In genomic region chr4:78584863-78585576, GRCh38 we compare ENCODE assay signal across 18 cellular contexts. TPM values are rescaled to one million over a fixed set of nuclear protein-coding genes. Genes with fewer than 3 reads are reported as not detected.
DNase-seq lines count a peak whose midpoint lies in the region; ATAC-seq, FAIRE-seq and TF ChIP-seq lines count a peak whose summit lies in the region.
"Had no signal": no experiment of that assay in that cellular context is flagged by ENCODE, and none has a peak within 500 bp of the region (broad histone marks: within the 10 kb centered on the region; RNA-seq: fewer than 3 reads in every experiment).

No MANE protein-coding gene starts in this region.

- peaks cover 71% of the 10 kb centered on the region for H3K36me3 ChIP-seq in mammary epithelial cell (ENCODE audit: insufficient read depth, low read length)
- H3K36me3 ChIP-seq in keratinocyte (ENCODE audit: control insufficient read depth in 2 of 2, extremely low read depth in 1 of 2, insufficient read depth in 2 of 2, low read length in 2 of 2) = peaks cover 48 to 58% of the 10 kb centered on the region in 2 experiments
- no peaks in the 10 kb centered on the region for H3K36me3 ChIP-seq in HAP-1 (replicated peaks)
- H3K36me3 ChIP-seq: brain microvascular endothelial cell had no signal

- H2AFZ ChIP-seq in mammary epithelial cell (ENCODE audit: low read depth, low read length) (no peak overlapping the region), keratinocyte (ENCODE audit: control insufficient read depth, low read length) (no peak overlapping the region), H9 (ENCODE audit: low read length) (no peak overlapping the region)

- H3K14ac ChIP-seq in H9 (ENCODE audit: insufficient read depth, low read length) = no peak overlapping the region

- CTCF ChIA-PET in MCF 10A (lab: Yijun Ruan, JAX) (no interaction called here), mammary epithelial cell (lab: Charles Lee; ENCODE audit: low non-redundant PET) (no interaction called here)

- H3K56ac ChIP-seq in H9 (ENCODE audit: insufficient read length, low read depth, low read length) = no peak overlapping the region

- H2BK5ac ChIP-seq in H9 (ENCODE audit: insufficient read length, low read length) = no peak overlapping the region

- no peak for ATAC-seq in GM21528 (IDR thresholded peaks at IDR 0.05; ENCODE audit: low FRiP score, unreplicated experiment)

- no peaks in the 10 kb centered on the region for H3K79me1 ChIP-seq in H9 (ENCODE audit: insufficient read depth, low read depth, low read length, poor library complexity, severe bottlenecking)

- no peak overlapping the region for H2BK12ac ChIP-seq in H9 (ENCODE audit: insufficient read length, low read depth, low read length)

- no peak overlapping the region for H3K23ac ChIP-seq in H9 (ENCODE audit: insufficient read length, low read depth, low read length)

- H3K4me1 ChIP-seq in mammary epithelial cell (ENCODE audit: insufficient read depth, low read length) (no peaks in the 10 kb centered on the region), keratinocyte (ENCODE audit: control insufficient read depth, extremely low read depth, insufficient read depth, low read length) (no peaks in the 10 kb centered on the region), HAP-1 (0 out of 2 replicates have a peak, but pooled peaks cover 3% of the 10 kb centered on the region), H9 (ENCODE audit: insufficient read depth, low read length) (no peaks in the 10 kb centered on the region)
- H3K4me1 ChIP-seq: testis had no signal

- H3K4me2 ChIP-seq in mammary epithelial cell (ENCODE audit: insufficient read depth, low read depth, low read length) = no peak overlapping the region
- H3K4me2 ChIP-seq in keratinocyte (ENCODE audit: control insufficient read depth, extremely low read depth, insufficient read depth, low read depth, low read length) = no peak overlapping the region
- no peak overlapping the region for H3K4me2 ChIP-seq in H9 (ENCODE audit: insufficient read depth, insufficient read length, low read length)

- no peak overlapping the region for H3K18ac ChIP-seq in H9 (ENCODE audit: insufficient read length, low read depth, low read length)

- H3K27me3 ChIP-seq in mammary epithelial cell (ENCODE audit: insufficient read depth, low read length) (no peaks in the 10 kb centered on the region), keratinocyte (ENCODE audit: control insufficient read depth, extremely low read depth, insufficient read depth, low read length) (no peaks in the 10 kb centered on the region), HAP-1 (ENCODE audit: low read depth) (no peaks in the 10 kb centered on the region; the same call in 1 of the 2 replicates), H9 (ENCODE audit: insufficient read depth, low read length) (no peaks in the 10 kb centered on the region)
- H3K27me3 ChIP-seq: brain microvascular endothelial cell, testis had no signal

- no peak overlapping the region for H3K4ac ChIP-seq in H9 (ENCODE audit: low read depth, low read length)

- no peak overlapping the region for H3T11ph ChIP-seq in H9 (ENCODE audit: low read length)

- H4K91ac ChIP-seq in H9 (ENCODE audit: insufficient read length, low read depth, low read length) = no peak overlapping the region

- peaks cover 14% of the 10 kb centered on the region for H3K79me2 ChIP-seq in mammary epithelial cell (ENCODE audit: insufficient read depth, low read length)
- H3K79me2 ChIP-seq in keratinocyte (ENCODE audit: control insufficient read depth, insufficient read depth, low read length) = no peaks in the 10 kb centered on the region
- H3K79me2 ChIP-seq in H9 (ENCODE audit: insufficient read depth, low read length) = no peaks in the 10 kb centered on the region

- H3K27me3 Mint-ChIP-seq in MCF 10A (ENCODE audit: insufficient read depth, unreplicated experiment) (no peaks in the 10 kb centered on the region), H9 (ENCODE audit: low read depth) (no peaks in the 10 kb centered on the region)
- H3K27me3 Mint-ChIP-seq: dendritic cell treated with granulocyte-macrophage colony-stimulating factor and Interleukin-4, amounts not matched to agents 40 ng/mL and 50 ng/mL, for 4 days had no signal

- H3K9me3 Mint-ChIP-seq in MCF 10A (ENCODE audit: unreplicated experiment) (no peaks in the 10 kb centered on the region), H9 (no peaks in the 10 kb centered on the region)
- H3K9me3 Mint-ChIP-seq: dendritic cell treated with granulocyte-macrophage colony-stimulating factor and Interleukin-4, amounts not matched to agents 40 ng/mL and 50 ng/mL, for 4 days had no signal

- no peak overlapping the region for H4K5ac ChIP-seq in H9 (ENCODE audit: insufficient read length, low read depth, low read length)

- FAIRE-seq in keratinocyte (lab: Jason Lieb, UNC) = peak; percentile 77
- FAIRE-seq: GM12892, kidney had no signal

- H3K4me3 ChIP-seq in mammary epithelial cell (replicated peaks in 1 of 3; ENCODE audit: insufficient read depth in 1 of 3, low read depth in 2 of 3, low read length in 3 of 3) = no peak overlapping the region
- H3K4me3 ChIP-seq in cardiac fibroblast (replicated peaks in 1 of 2; ENCODE audit: low read depth in 2 of 2, low read length in 2 of 2) = no peak overlapping the region
- no peak overlapping the region for H3K4me3 ChIP-seq in keratinocyte (ENCODE audit: control insufficient read depth in 2 of 3, extremely low read depth in 1 of 3, insufficient read depth in 2 of 3, low read depth in 1 of 3, low read length in 3 of 3)
- H3K4me3 ChIP-seq in HAP-1 = no peak overlapping the region
- H3K4me3 ChIP-seq: testis had no signal

- H3K27ac Mint-ChIP-seq in MCF 10A (ENCODE audit: low read depth, unreplicated experiment) (peak overlapping the region; percentile 16), H9 (no peak overlapping the region)
- H3K27ac Mint-ChIP-seq: activated naive CD8-positive, alpha-beta T cell; dendritic cell treated with granulocyte-macrophage colony-stimulating factor and Interleukin-4, amounts not matched to agents 40 ng/mL and 50 ng/mL, for 4 days had no signal

- dilution Hi-C loops in mammary epithelial cell (cut with HindIII; ENCODE audit: low sequenced_read_pairs) (no loop called here), keratinocyte (cut with MboI; ENCODE audit: extremely low pct_ligation_motif_present, low sequenced_read_pairs) (no loop called here)

- H4K20me1 ChIP-seq in mammary epithelial cell (ENCODE audit: insufficient read depth, low read length) (no peaks in the 10 kb centered on the region), keratinocyte (ENCODE audit: control insufficient read depth, extremely low read depth, insufficient read depth, low read length) (no peaks in the 10 kb centered on the region), H9 (ENCODE audit: control insufficient read depth, insufficient read depth, insufficient read length) (no peaks in the 10 kb centered on the region)

- H3K9me1 ChIP-seq in keratinocyte (ENCODE audit: control insufficient read depth, extremely low read depth, insufficient read depth, low read length) = peaks cover 2% of the 10 kb centered on the region

- no peak overlapping the region for H2BK15ac ChIP-seq in H9 (ENCODE audit: low read depth, low read length)

- no peak overlapping the region for H2BK20ac ChIP-seq in H9 (ENCODE audit: low read depth, low read length, poor library complexity, severe bottlenecking)

- BruUV-seq in MCF 10A (replicated peaks; lab: Mats Ljungman, UMichigan) = no TSS peak
- BruUV-seq in mammary epithelial cell (replicated peaks; lab: Mats Ljungman, UMichigan) = no TSS peak

- intact Hi-C loops in MCF 10A (cut with micrococcal nuclease) = no loop called here
- intact Hi-C loops in mammary epithelial cell (cut with micrococcal nuclease) = no loop called here

- H3K9me3 ChIP-seq in mammary epithelial cell (replicated peaks; ENCODE audit: insufficient read depth, low read length) (no peaks in the 10 kb centered on the region), keratinocyte (ENCODE audit: control insufficient read depth, low read depth, low read length) (no peaks in the 10 kb centered on the region), HAP-1 (no peaks in the 10 kb centered on the region), H9 (ENCODE audit: control insufficient read depth, low read depth, low read length) (no peaks in the 10 kb centered on the region)
- H3K9me3 ChIP-seq: testis had no signal

- DNase-seq in MCF 10A (ENCODE audit: unreplicated experiment) (peak; percentile 26), mammary epithelial cell (no peak), cardiac fibroblast (ENCODE audit: low read depth in 2 of 2) (peak; percentile 29 to 66), keratinocyte (ENCODE audit: low read depth, low spot score) (no peak), Kasumi-1 (lab: John Stamatoyannopoulos, UW) (no peak), HAP-1 (ENCODE audit: low spot score in 2 of 2) (no peak), H9 (no peak)
- DNase-seq: brain microvascular endothelial cell, hippocampal formation, kidney, mesendoderm, NCI-H2081 treated with DMSO at 0.1 percent for 48 hours, T-helper 2 cell, testis had no signal

- H3K27ac ChIP-seq in mammary epithelial cell (ENCODE audit: insufficient read depth, low read depth, low read length) (no peak overlapping the region), keratinocyte (ENCODE audit: control insufficient read depth, insufficient read depth, low read length) (no peak overlapping the region), H9 (ENCODE audit: insufficient read length, low read depth, low read length) (no peak overlapping the region)
- H3K27ac ChIP-seq: brain microvascular endothelial cell, testis had no signal

- H3K23me2 ChIP-seq in H9 (ENCODE audit: insufficient read length, low read depth, low read length, poor library complexity, severe bottlenecking) = no peaks in the 10 kb centered on the region

- WGBS in mammary epithelial cell (ENCODE audit: low coverage, missing lambda C conversion rate) = 98% methylated on average over 4 of the region's 4 CpGs
- no CpG with 5 or more reads among the region's 4 CpGs for WGBS in H9 (ENCODE audit: extremely low coverage, insufficient read length, low lambda C conversion rate)

- in situ Hi-C loops in mammary epithelial cell (cut with MboI; ENCODE audit: low sequenced_read_pairs in 2 of 2) = no loop called here
- in situ Hi-C loops in HAP-1 (cut with MboI; ENCODE audit: low sequenced_read_pairs) = no loop called here

- H2BK120ac ChIP-seq in H9 (ENCODE audit: low read depth, low read length, poor library complexity, severe bottlenecking) = no peak overlapping the region

- POLR2A ChIA-PET in MCF 10A (lab: Yijun Ruan, JAX) = no interaction called here

- H2AK5ac ChIP-seq in H9 (ENCODE audit: insufficient read length, low read length) = no peak overlapping the region

- H3K4me1 Mint-ChIP-seq in MCF 10A (ENCODE audit: insufficient read depth, unreplicated experiment) = no peaks in the 10 kb centered on the region
- peaks cover 4 to 5% of the 10 kb centered on the region in 2 experiments for H3K4me1 Mint-ChIP-seq in H9

- H3K36me3 Mint-ChIP-seq in MCF 10A (ENCODE audit: insufficient read depth, unreplicated experiment) (peaks cover 66% of the 10 kb centered on the region), H9 (ENCODE audit: insufficient read depth in 1 of 3, low read depth in 3 of 3) (peaks cover 0 to 12% (median 2%) of the 10 kb centered on the region in 3 experiments; a peak in 5 of 7 replicates)
- H3K36me3 Mint-ChIP-seq: activated naive CD8-positive, alpha-beta T cell had no signal

- H3K9ac ChIP-seq in mammary epithelial cell (ENCODE audit: insufficient read depth, low read length) = no peak overlapping the region
- no peak overlapping the region for H3K9ac ChIP-seq in keratinocyte (ENCODE audit: control insufficient read depth, extremely low read depth, insufficient read depth, low read length)
- no peak overlapping the region for H3K9ac ChIP-seq in H9 (ENCODE audit: extremely low read depth, insufficient read length, low read length)

- TF ChIP-seq CTCF in MCF 10A (IDR thresholded peaks at IDR 0.05; ENCODE audit: unreplicated experiment) = no peak
- TF ChIP-seq CTCF in mammary epithelial cell (conservative IDR thresholded peaks at IDR 0.05 in 1 of 2, IDR thresholded peaks at IDR 0.05 in 1 of 2; ENCODE audit: extremely low read depth in 1 of 2, insufficient read depth in 1 of 2, low read depth in 1 of 2, low read length in 2 of 2) = no peak
- no peak for TF ChIP-seq CTCF in cardiac fibroblast (IDR thresholded peaks at IDR 0.05; ENCODE audit: low read depth, low read length)
- no peak for TF ChIP-seq CTCF in keratinocyte (optimal IDR thresholded peaks at IDR 0.05 in 1 of 3, IDR thresholded peaks at IDR 0.05 in 1 of 3, conservative IDR thresholded peaks at IDR 0.05 in 1 of 3; ENCODE audit: extremely low read depth in 1 of 3, insufficient read depth in 2 of 3, low read length in 3 of 3)
- TF ChIP-seq CTCF in H9 (conservative IDR thresholded peaks at IDR 0.05) = no peak

- H3K4me3 Mint-ChIP-seq in MCF 10A (ENCODE audit: unreplicated experiment) (no peak overlapping the region), H9 (no peak overlapping the region)
- H3K4me3 Mint-ChIP-seq: activated naive CD8-positive, alpha-beta T cell; dendritic cell treated with granulocyte-macrophage colony-stimulating factor and Interleukin-4, amounts not matched to agents 40 ng/mL and 50 ng/mL, for 4 days had no signal

- H4K8ac ChIP-seq in H9 (replicated peaks; ENCODE audit: insufficient read length, low read depth, low read length) = no peak overlapping the region

RNA-seq across cellular contexts. Expression of gene ANXA3, which starts 33.5 kb away (rescaled TPM):
- total RNA-seq in MCF 10A (2022) (260 and 272 TPM in 2 replicates), mammary epithelial cell (100 to 1,000 TPM; 325 to 422 TPM), H9 (2021) (20.6 and 21.6 TPM in 2 replicates)
- polyA plus RNA-seq in mammary epithelial cell (329 TPM), keratinocyte (380 to 463 TPM (median 425 TPM) in 3 replicates)
- polyA minus RNA-seq in mammary epithelial cell (452 TPM), keratinocyte (216 to 447 TPM (median 401 TPM) in 3 replicates)
- polyA plus RNA-seq in keratinocyte (2011; ENCODE audit: low read depth) = 679 TPM
- polyA plus RNA-seq in keratinocyte (2011; cell fraction: cytosol; rRNA removed) = 369 and 514 TPM in 2 replicates
- 557 and 580 TPM in 2 replicates for polyA plus RNA-seq in keratinocyte (2011; cell fraction: nucleus; rRNA removed)
- polyA plus RNA-seq in keratinocyte (2012; ENCODE audit: low replicate concordance) = 338 and 353 TPM in 2 replicates
- polyA minus RNA-seq in keratinocyte (2011; cell fraction: cytosol; rRNA and poly(A)+ RNA removed) = 357 TPM
- polyA minus RNA-seq in keratinocyte (2011; cell fraction: nucleus; rRNA and poly(A)+ RNA removed) = 169 and 263 TPM in 2 replicates

Comparison
In these comparisons a context has a peak if more than half of its experiments do, and no peak if none do; other contexts are left out.
1. DNase-seq: peak in MCF 10A (single experiment) and cardiac fibroblast (2 of 2); none in mammary epithelial cell (single experiment), keratinocyte (single experiment), Kasumi-1 (0 of 2), HAP-1 (0 of 2) and H9 (single experiment).
2. RNA of gene ANXA3, which starts 33.5 kb away (total RNA-seq): 325 to 422 TPM in mammary epithelial cell and 260 to 272 TPM in MCF 10A; 20.6 to 21.6 TPM in H9; every median in the first group is over 10 times any median in the second.